17 cellular contexts compared by ENCODE assay signal in genomic region chr5:160432188-160432587, GRCh38. TPM values are rescaled to one million over a fixed set of nuclear protein-coding genes. Genes with fewer than 3 reads are reported as not detected.
A peak's percentile ranks its signal among the peaks of the same experiment; 100 is the strongest.
DNase-seq lines count a peak whose midpoint lies in the region; ATAC-seq and TF ChIP-seq lines count a peak whose summit lies in the region.
"Had no signal": no experiment of that assay in that cellular context is flagged by ENCODE, and none has a peak within 500 bp of the region (broad histone marks: within the 10 kb centered on the region; RNA-seq: fewer than 3 reads in every experiment).

No MANE protein-coding gene starts in this region.

- no peaks in the 10 kb centered on the region for H3K36me3 ChIP-seq in transverse colon
- H3K36me3 ChIP-seq: colonic mucosa had no signal

- ATAC-seq in GM18909 (IDR thresholded peaks at IDR 0.05; ENCODE audit: poor library complexity, unreplicated experiment) (peak; percentile 41), HG02642 (IDR thresholded peaks at IDR 0.05; ENCODE audit: poor library complexity, unreplicated experiment) (peak; percentile 34)
- ATAC-seq: WTC11 had no signal

- 84% methylated on average over 4 of the region's 4 CpGs; no CpG with 5 or more reads in 1 of the 2 donors for WGBS in transverse colon (ENCODE audit: low coverage in 1 of 2), 2 donors

- no peak for TF ChIP-seq POLR2A in transverse colon (IDR thresholded peaks at IDR 0.05)

- in situ Hi-C loops in transverse colon (cut with MboI; ENCODE audit: low pct_ligation_motif_present in 1 of 4, low pct_unique_long_range_greater_than_20kb in 1 of 4, low sequenced_read_pairs in 3 of 4) = loop anchor here in 1 of 4 donors (25.0 kb wide), 1 partner anchor 180 kb away; no protein-coding TSS in a partner anchor

- H3K27ac ChIP-seq in temporal lobe (ENCODE audit: low read depth, low read length) (peak overlapping the region; percentile 17), transverse colon (no peak overlapping the region)
- H3K27ac ChIP-seq: colonic mucosa, GM23248, SJCRH30 had no signal

- intact Hi-C loops in transverse colon (cut with DNase I; ENCODE audit: low total_unique reads) = no loop called here

- no peak for TF ChIP-seq CTCF in transverse colon (IDR thresholded peaks at IDR 0.05)

- no peaks in the 10 kb centered on the region for H3K27me3 ChIP-seq in transverse colon
- H3K27me3 ChIP-seq: colonic mucosa, SJCRH30 had no signal

- no peak for TF ChIP-seq EP300 in transverse colon (IDR thresholded peaks at IDR 0.05; ENCODE audit: low read depth)

- no peak overlapping the region for H3K4me3 ChIP-seq in transverse colon
- H3K4me3 ChIP-seq: colonic mucosa, GM23248, SJCRH30 had no signal

- no peaks in the 10 kb centered on the region for H3K4me1 ChIP-seq in transverse colon
- H3K4me1 ChIP-seq: colonic mucosa, SJCRH30 had no signal

- DNase-seq in NCI-H2107 (lab: John Stamatoyannopoulos, UW) (peak; percentile 1), HK-2 (ENCODE audit: unreplicated experiment) (no peak), transverse colon (no peak), foreskin melanocyte (no peak)
- DNase-seq: Calu3; colonic mucosa; GM23248; NCI-H510A treated with DMSO at 0.1 percent for 48 hours; nephron progenitor cell; OCI-M1; SJCRH30; stimulated activated CD4-positive, alpha-beta T cell treated with anti-CD3 and anti-CD28 coated beads, Interleukin-4, amount 100 ng/mL, for 1 hour; T-helper 2 cell had no signal

- no peaks in the 10 kb centered on the region for H3K9me3 ChIP-seq in transverse colon
- H3K9me3 ChIP-seq: colonic mucosa, SJCRH30 had no signal

RNA-seq across cellular contexts. Expression of gene PTTG1, which starts 10.5 kb away (rescaled TPM):
- total RNA-seq in temporal lobe = 14.8 TPM
- total RNA-seq in transverse colon = 10 to 100 TPM in 3 of 4 donors, 1 to 10 TPM in 1; 6.4 to 41.1 (median 15.2) TPM

RNA-seq across cellular contexts. Expression of gene SLU7, which starts 13.3 kb away (rescaled TPM):
- total RNA-seq in temporal lobe = 56.5 TPM
- 10 to 100 TPM; 10.5 to 69.2 (median 52.5) TPM for total RNA-seq in transverse colon

RNA-seq across cellular contexts. Expression of gene FAM200C, which starts 32.3 kb away (rescaled TPM):
- 21.1 TPM for total RNA-seq in temporal lobe
- total RNA-seq in transverse colon = 1 to 10 TPM in 3 of 4 donors, under 1 TPM in 1; 0.37 to 7.8 (median 2.5) TPM
